ENCODE assay signal across 18 cellular contexts in the genomic region with DNA sequence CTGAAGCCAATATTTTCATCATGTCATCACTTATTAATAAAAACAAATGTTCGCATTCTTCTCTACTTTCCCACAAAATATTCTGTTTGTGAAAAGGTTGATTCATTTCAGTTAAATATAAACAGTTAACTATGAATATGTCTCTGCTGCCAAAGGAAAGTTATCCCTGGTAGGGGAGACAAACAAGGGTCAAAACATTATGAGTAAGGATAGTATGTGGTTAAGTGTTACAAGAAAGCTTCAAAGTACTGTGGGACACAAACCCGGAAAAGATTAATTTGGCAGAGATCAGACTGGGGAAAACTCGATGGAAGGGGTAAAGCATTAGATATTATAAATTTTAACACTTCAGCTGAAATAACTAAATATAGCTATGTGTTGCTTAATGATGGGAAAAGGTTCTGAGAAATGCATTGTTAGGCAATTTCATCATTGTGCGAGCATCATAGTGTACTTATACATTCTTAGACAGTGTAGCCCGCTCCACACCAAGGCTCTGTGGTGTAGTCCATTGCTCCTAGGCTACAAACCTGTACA.
A peak's percentile ranks its signal among the peaks of the same experiment; 100 is the strongest.
DNase-seq lines count a peak whose midpoint lies in the region; ATAC-seq, FAIRE-seq and TF ChIP-seq lines count a peak whose summit lies in the region.
"Had no signal": no experiment of that assay in that cellular context is flagged by ENCODE, and none has a peak within 500 bp of the region (broad histone marks: within the 10 kb centered on the region; RNA-seq: fewer than 3 reads in every experiment).

No MANE protein-coding gene starts in this region.

- WGBS in K562 (ENCODE audit: insufficient coverage, low coverage, missing lambda C conversion rate), result 46% methylated on average over 5 of the region's 5 CpGs

- no TSS peak for BruUV-seq in K562 (replicated peaks; lab: Mats Ljungman, UMichigan)

- no peak for FAIRE-seq in K562 (lab: Jason Lieb, UNC)
- FAIRE-seq in kidney (lab: Jason Lieb, UNC), result peak; percentile 39
- FAIRE-seq: A204.1, bronchial epithelial cell had no signal

- in situ Hi-C loops in K562 (cut with MboI), result no loop called here

- no peaks in the 10 kb centered on the region for H3K36me3 ChIP-seq in left ventricle myocardium inferior
- H3K36me3 ChIP-seq in right atrium auricular region, result no peaks in the 10 kb centered on the region
- H3K36me3 ChIP-seq in K562 (ENCODE audit: control insufficient read depth, insufficient read depth, low read length), result no peaks in the 10 kb centered on the region
- no peaks in the 10 kb centered on the region for H3K36me3 ChIP-seq in kidney (ENCODE audit: control insufficient read depth in 1 of 2, insufficient read depth in 2 of 2, low read length in 2 of 2)
- H3K36me3 ChIP-seq: right lobe of liver, stomach had no signal

- H3K9ac ChIP-seq in K562 (ENCODE audit: insufficient read depth in 1 of 2, low read depth in 2 of 2, low read length in 2 of 2) (no peak overlapping the region), kidney (ENCODE audit: low read length in 2 of 2) (no peak overlapping the region)

- TF ChIP-seq POLR2A in K562 (conservative IDR thresholded peaks at IDR 0.05), result no peak

- peak overlapping the region; percentile 3 for H3K27ac ChIP-seq in left ventricle myocardium inferior (replicated peaks)
- no peak overlapping the region for H3K27ac ChIP-seq in right atrium auricular region
- H3K27ac ChIP-seq in K562 (ENCODE audit: extremely low read depth, low read depth, low read length), result no peak overlapping the region
- H3K27ac ChIP-seq in kidney (ENCODE audit: low read depth in 2 of 2, low read length in 2 of 2), result no peak overlapping the region
- H3K27ac ChIP-seq: right lobe of liver, stomach had no signal

- no peak for ATAC-seq in K562
- no peak for ATAC-seq in HG03159 (IDR thresholded peaks at IDR 0.05; ENCODE audit: unreplicated experiment)
- no peak for ATAC-seq in GM19328 (IDR thresholded peaks at IDR 0.05; ENCODE audit: unreplicated experiment)
- ATAC-seq: natural killer cell treated with Interleukin-12 subunit alpha and Interleukin-12 subunit beta and Interleukin-15 and Interleukin-18, amount 100 ng/mL, for 72 hours had no signal

- H3K9me1 ChIP-seq in K562 (ENCODE audit: control insufficient read depth, insufficient read depth, low read length), result no peaks in the 10 kb centered on the region

- H4K20me1 ChIP-seq in K562 (replicated peaks; ENCODE audit: control insufficient read depth, insufficient read depth, low read length), result no peaks in the 10 kb centered on the region

- intact Hi-C loops in left ventricle myocardium inferior (cut with micrococcal nuclease), result no loop called here
- intact Hi-C loops in K562 (cut with micrococcal nuclease), result no loop called here
- intact Hi-C loops in kidney (cut with DNase I), result no loop called here

- DNase-seq in left ventricle myocardium inferior (no peak), right atrium auricular region (ENCODE audit: low spot score) (no peak), K562 (ENCODE audit: extremely low read depth in 1 of 4, low spot score in 3 of 4) (no peak), kidney (no peak), C1 segment of cervical spinal cord (lab: John Stamatoyannopoulos, UW) (no peak), NCI-H1694 treated with DMSO at 0.1 percent for 48 hours (lab: John Stamatoyannopoulos, UW) (no peak)
- DNase-seq: activated CD8-positive, alpha-beta memory T cell treated with anti-CD3 and anti-CD28 coated beads for 24 hours; activated gamma-delta T cell; DMS153; endodermal cell; NCI-H2227 treated with DMSO at 0.1 percent for 48 hours; right lobe of liver; stomach had no signal

- H3K4me2 ChIP-seq in K562 (ENCODE audit: insufficient read depth, low read length), result no peak overlapping the region

- no peak for TF ChIP-seq CTCF in left ventricle myocardium inferior (IDR thresholded peaks at IDR 0.05; ENCODE audit: borderline replicate concordance)
- no peak for TF ChIP-seq CTCF in right atrium auricular region (IDR thresholded peaks at IDR 0.05)
- TF ChIP-seq CTCF in K562 (IDR thresholded peaks at IDR 0.05 in 2 of 3, conservative IDR thresholded peaks at IDR 0.05 in 1 of 3; ENCODE audit: insufficient read depth in 2 of 3, low read depth in 1 of 3, low read length in 3 of 3), result no peak
- no peak for TF ChIP-seq CTCF in kidney (IDR thresholded peaks at IDR 0.05; ENCODE audit: borderline replicate concordance, extremely low read depth, insufficient read depth)

- H3K4me1 ChIP-seq in left ventricle myocardium inferior (no peaks in the 10 kb centered on the region), right atrium auricular region (no peaks in the 10 kb centered on the region), K562 (replicated peaks in 1 of 2; ENCODE audit: control insufficient read depth in 2 of 2, insufficient read depth in 2 of 2, low read length in 2 of 2) (no peaks in the 10 kb centered on the region), kidney (ENCODE audit: control insufficient read depth in 1 of 2, insufficient read depth in 1 of 2, low read depth in 1 of 2, low read length in 2 of 2) (peaks cover 0 to 10% of the 10 kb centered on the region in 2 donors)
- H3K4me1 ChIP-seq: right lobe of liver had no signal

- H3K9me3 ChIP-seq in left ventricle myocardium inferior (replicated peaks), result peaks cover 11% of the 10 kb centered on the region
- H3K9me3 ChIP-seq in right atrium auricular region, result peaks cover 0 to 6% of the 10 kb centered on the region in 2 donors
- no peaks in the 10 kb centered on the region for H3K9me3 ChIP-seq in K562 (replicated peaks; ENCODE audit: control insufficient read depth, insufficient read depth, low read depth, low read length)
- no peaks in the 10 kb centered on the region for H3K9me3 ChIP-seq in kidney (ENCODE audit: control insufficient read depth in 1 of 2, low read length in 2 of 2)
- H3K9me3 ChIP-seq: right lobe of liver, stomach had no signal

- H3K27me3 ChIP-seq in left ventricle myocardium inferior (ENCODE audit: low read depth) (no peaks in the 10 kb centered on the region), right atrium auricular region (no peaks in the 10 kb centered on the region), K562 (ENCODE audit: control insufficient read depth in 2 of 2, insufficient read depth in 2 of 2, low read length in 2 of 2) (no peaks in the 10 kb centered on the region)
- H3K27me3 ChIP-seq: right lobe of liver, stomach had no signal

- POLR2A ChIA-PET in K562 (lab: Yijun Ruan, JAX), result no interaction called here

- TF ChIP-seq RAD21 in K562 (CRISPR knock-in tag; conservative IDR thresholded peaks at IDR 0.05 in 1 of 2, IDR thresholded peaks at IDR 0.05 in 1 of 2), result no peak

- CTCF ChIA-PET in K562 (lab: Yijun Ruan, JAX; ENCODE audit: low intra/inter-chr PET ratio), result no interaction called here

- TF ChIP-seq EP300 in K562 (IDR thresholded peaks at IDR 0.05; ENCODE audit: low read length), result no peak

- no peaks in the 10 kb centered on the region for H3K79me2 ChIP-seq in K562 (ENCODE audit: control insufficient read depth, insufficient read depth, low read length)

- H3K4me3 ChIP-seq in left ventricle myocardium inferior (no peak overlapping the region), right atrium auricular region (no peak overlapping the region), K562 (no peak overlapping the region), kidney (ENCODE audit: low read length in 2 of 2) (no peak overlapping the region)
- H3K4me3 ChIP-seq: right lobe of liver, stomach had no signal

- H2AFZ ChIP-seq in K562 (ENCODE audit: low read depth, low read length), result no peak overlapping the region

TF ChIP-seq in K562, 482 proteins besides CTCF, POLR2A, EP300 and RAD21 (continues in another document):
- TF ChIP-seq, protein P1, sequence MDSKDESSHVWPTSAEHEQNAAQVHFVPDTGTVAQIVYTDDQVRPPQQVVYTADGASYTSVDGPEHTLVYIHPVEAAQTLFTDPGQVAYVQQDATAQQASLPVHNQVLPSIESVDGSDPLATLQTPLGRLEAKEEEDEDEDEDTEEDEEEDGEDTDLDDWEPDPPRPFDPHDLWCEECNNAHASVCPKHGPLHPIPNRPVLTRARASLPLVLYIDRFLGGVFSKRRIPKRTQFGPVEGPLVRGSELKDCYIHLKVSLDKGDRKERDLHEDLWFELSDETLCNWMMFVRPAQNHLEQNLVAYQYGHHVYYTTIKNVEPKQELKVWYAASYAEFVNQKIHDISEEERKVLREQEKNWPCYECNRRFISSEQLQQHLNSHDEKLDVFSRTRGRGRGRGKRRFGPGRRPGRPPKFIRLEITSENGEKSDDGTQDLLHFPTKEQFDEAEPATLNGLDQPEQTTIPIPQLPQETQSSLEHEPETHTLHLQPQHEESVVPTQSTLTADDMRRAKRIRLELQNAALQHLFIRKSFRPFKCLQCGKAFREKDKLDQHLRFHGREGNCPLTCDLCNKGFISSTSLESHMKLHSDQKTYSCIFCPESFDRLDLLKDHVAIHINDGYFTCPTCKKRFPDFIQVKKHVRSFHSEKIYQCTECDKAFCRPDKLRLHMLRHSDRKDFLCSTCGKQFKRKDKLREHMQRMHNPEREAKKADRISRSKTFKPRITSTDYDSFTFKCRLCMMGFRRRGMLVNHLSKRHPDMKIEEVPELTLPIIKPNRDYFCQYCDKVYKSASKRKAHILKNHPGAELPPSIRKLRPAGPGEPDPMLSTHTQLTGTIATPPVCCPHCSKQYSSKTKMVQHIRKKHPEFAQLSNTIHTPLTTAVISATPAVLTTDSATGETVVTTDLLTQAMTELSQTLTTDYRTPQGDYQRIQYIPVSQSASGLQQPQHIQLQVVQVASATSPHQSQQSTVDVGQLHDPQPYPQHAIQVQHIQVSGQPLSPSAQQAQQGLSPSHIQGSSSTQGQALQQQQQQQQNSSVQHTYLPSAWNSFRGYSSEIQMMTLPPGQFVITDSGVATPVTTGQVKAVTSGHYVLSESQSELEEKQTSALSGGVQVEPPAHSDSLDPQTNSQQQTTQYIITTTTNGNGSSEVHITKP (IDR thresholded peaks at IDR 0.05; ENCODE audit: partially characterized antibody), result peak; percentile 21
- TF ChIP-seq NUFIP1 (IDR thresholded peaks at IDR 0.05; ENCODE audit: partially characterized antibody) (no peak), SMARCE1 (IDR thresholded peaks at IDR 0.05) (no peak)
- TF ChIP-seq, protein P2, sequence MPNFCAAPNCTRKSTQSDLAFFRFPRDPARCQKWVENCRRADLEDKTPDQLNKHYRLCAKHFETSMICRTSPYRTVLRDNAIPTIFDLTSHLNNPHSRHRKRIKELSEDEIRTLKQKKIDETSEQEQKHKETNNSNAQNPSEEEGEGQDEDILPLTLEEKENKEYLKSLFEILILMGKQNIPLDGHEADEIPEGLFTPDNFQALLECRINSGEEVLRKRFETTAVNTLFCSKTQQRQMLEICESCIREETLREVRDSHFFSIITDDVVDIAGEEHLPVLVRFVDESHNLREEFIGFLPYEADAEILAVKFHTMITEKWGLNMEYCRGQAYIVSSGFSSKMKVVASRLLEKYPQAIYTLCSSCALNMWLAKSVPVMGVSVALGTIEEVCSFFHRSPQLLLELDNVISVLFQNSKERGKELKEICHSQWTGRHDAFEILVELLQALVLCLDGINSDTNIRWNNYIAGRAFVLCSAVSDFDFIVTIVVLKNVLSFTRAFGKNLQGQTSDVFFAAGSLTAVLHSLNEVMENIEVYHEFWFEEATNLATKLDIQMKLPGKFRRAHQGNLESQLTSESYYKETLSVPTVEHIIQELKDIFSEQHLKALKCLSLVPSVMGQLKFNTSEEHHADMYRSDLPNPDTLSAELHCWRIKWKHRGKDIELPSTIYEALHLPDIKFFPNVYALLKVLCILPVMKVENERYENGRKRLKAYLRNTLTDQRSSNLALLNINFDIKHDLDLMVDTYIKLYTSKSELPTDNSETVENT (CRISPR knock-in tag; IDR thresholded peaks at IDR 0.05), result no peak
